Comparison of ENCODE assay signal across 13 cellular contexts in genomic region chr1:163173121-163173520, GRCh38. TPM values are rescaled to one million over a fixed set of nuclear protein-coding genes. Genes with fewer than 3 reads are reported as not detected.
A peak's percentile ranks its signal among the peaks of the same experiment; 100 is the strongest.
DNase-seq lines count a peak whose midpoint lies in the region; TF ChIP-seq lines count a peak whose summit lies in the region.
"Had no signal": no experiment of that assay in that cellular context is flagged by ENCODE, and none has a peak within 500 bp of the region (broad histone marks: within the 10 kb centered on the region; RNA-seq: fewer than 3 reads in every experiment).

No MANE protein-coding gene starts in this region.

- no peak for TF ChIP-seq POLR2A in sigmoid colon (IDR thresholded peaks at IDR 0.05)

- H3K27ac ChIP-seq in SJSA1 (peak overlapping the region; percentile 72), sigmoid colon (peak overlapping the region; percentile 51 to 79 (median 58))

- H3K9me3 ChIP-seq in SJSA1 (replicated peaks) (no peaks in the 10 kb centered on the region), sigmoid colon (no peaks in the 10 kb centered on the region)

- peaks cover 58% of the 10 kb centered on the region for H3K4me1 ChIP-seq in SJSA1 (replicated peaks)
- peaks cover 0 to 65% (median 54%) of the 10 kb centered on the region in 4 donors for H3K4me1 ChIP-seq in sigmoid colon

- 62 to 64% methylated on average over 4 of the region's 4 CpGs for WGBS in sigmoid colon, 2 donors

- TF ChIP-seq CTCF in fibroblast of mammary gland (conservative IDR thresholded peaks at IDR 0.05; ENCODE audit: control insufficient read depth, insufficient read depth, low read depth, low read length) (no peak), sigmoid colon (IDR thresholded peaks at IDR 0.05) (no peak)

- H3K36me3 ChIP-seq in SJSA1 (no peaks in the 10 kb centered on the region), sigmoid colon (no peaks in the 10 kb centered on the region)

- H3K4me3 ChIP-seq in SJSA1 (no peak overlapping the region), fibroblast of mammary gland (ENCODE audit: control insufficient read depth, low read depth, low read length) (no peak overlapping the region), sigmoid colon (no peak overlapping the region)
- H3K4me3 ChIP-seq: skin epidermis had no signal

- intact Hi-C loops in sigmoid colon (cut with DNase I), result no loop called here

- TF ChIP-seq EP300 in sigmoid colon (IDR thresholded peaks at IDR 0.05), result no peak

- DNase-seq in EH (ENCODE audit: low read depth) (peak; percentile 57), SJSA1 (ENCODE audit: low read depth in 1 of 2, low spot score in 2 of 2) (peak in 1 of 2 experiments; percentile 36), fibroblast of mammary gland (ENCODE audit: low read depth) (peak; percentile 30), sigmoid colon (no peak), cortex of kidney (lab: John Stamatoyannopoulos, UW) (no peak), nucleus accumbens (lab: John Stamatoyannopoulos, UW) (no peak), NCI-H146 (lab: John Stamatoyannopoulos, UW) (no peak)
- DNase-seq in stimulated activated CD4-positive, alpha-beta T cell treated with anti-CD3 and anti-CD28 coated beads, Interleukin-1b, Interleukin-23, amount 100 ng/mL, for 48 hours, result no peak
- DNase-seq: activated naive CD4-positive, alpha-beta T cell treated with anti-CD3 and anti-CD28 coated beads, Interleukin-2, amount 50 U/mL, for 16 hours; C1 segment of cervical spinal cord; NCI-H2081 treated with DMSO at 0.1 percent for 48 hours; NCI-H748 treated with DMSO at 0.1 percent for 48 hours had no signal

- H3K27me3 ChIP-seq in SJSA1 (replicated peaks), result no peaks in the 10 kb centered on the region
- H3K27me3 ChIP-seq in sigmoid colon, result no peaks in the 10 kb centered on the region

RNA-seq across cellular contexts. Expression of gene RGS5, which starts 29.6 kb away (rescaled TPM):
- 1.9 and 7.8 TPM in 2 replicates for total RNA-seq in SJSA1 (2014; rRNA removed; shearing (Covaris generic))
- total RNA-seq in sigmoid colon, result 100 to 1,000 TPM; 155 to 285 (median 187) TPM
- 10 to 100 TPM in 1 of 3 donors, 1 to 10 TPM in 2; 2.8 to 26.0 (median 7.2) TPM for polyA plus RNA-seq in sigmoid colon

Comparison
In these comparisons a context has a peak if more than half of its experiments do, and no peak if none do; other contexts are left out.
1. DNase-seq: peak in EH (single experiment) and fibroblast of mammary gland (single experiment); none in sigmoid colon (single experiment), cortex of kidney (single experiment), stimulated activated CD4-positive, alpha-beta T cell treated with anti-CD3 and anti-CD28 coated beads, Interleukin-1b, Interleukin-23, amount 100 ng/mL, for 48 hours (single experiment), nucleus accumbens (0 of 56) and NCI-H146 (single experiment).
2. RNA of gene RGS5, which starts 29.6 kb away (total RNA-seq): 155 to 285 TPM in sigmoid colon; 1.9 to 7.8 TPM in SJSA1; every median in the first group is over 10 times any median in the second.